Comparison of ENCODE assay signal across 9 cellular contexts in genomic region chr10:75439811-75440210, GRCh38. TPM values are rescaled to one million over a fixed set of nuclear protein-coding genes. Genes with fewer than 3 reads are reported as not detected.
"Had no signal": no experiment of that assay in that cellular context is flagged by ENCODE, and none has a peak within 500 bp of the region (broad histone marks: within the 10 kb centered on the region; RNA-seq: fewer than 3 reads in every experiment).

No MANE protein-coding gene starts in this region.

- DNase-seq: GM23248, GOT3, H7, HFFc6 had no signal

- H3K27ac ChIP-seq: GM23248 had no signal

- H3K4me3 ChIP-seq: GM23248, HAP-1 had no signal

- H3K9ac ChIP-seq: GM23248 had no signal

- H3K4me1 ChIP-seq: HAP-1 had no signal

- ATAC-seq: HCT116 had no signal

- H3K36me3 ChIP-seq: HAP-1 had no signal

- FAIRE-seq: HTR-8/SVneo had no signal

- H2AFZ ChIP-seq: GM23248 had no signal

RNA-seq across cellular contexts. Expression of gene LRMDA, which starts 8.4 kb away (rescaled TPM):
- total RNA-seq: GM23248, H7, HT-29 had no signal
- polyA plus RNA-seq: IgD-negative memory B cell had no signal

RNA-seq across cellular contexts. Expression of gene ZNF503, which starts 38.2 kb away (rescaled TPM):
- polyA plus RNA-seq: IgD-negative memory B cell had no signal
